In the genomic region with DNA sequence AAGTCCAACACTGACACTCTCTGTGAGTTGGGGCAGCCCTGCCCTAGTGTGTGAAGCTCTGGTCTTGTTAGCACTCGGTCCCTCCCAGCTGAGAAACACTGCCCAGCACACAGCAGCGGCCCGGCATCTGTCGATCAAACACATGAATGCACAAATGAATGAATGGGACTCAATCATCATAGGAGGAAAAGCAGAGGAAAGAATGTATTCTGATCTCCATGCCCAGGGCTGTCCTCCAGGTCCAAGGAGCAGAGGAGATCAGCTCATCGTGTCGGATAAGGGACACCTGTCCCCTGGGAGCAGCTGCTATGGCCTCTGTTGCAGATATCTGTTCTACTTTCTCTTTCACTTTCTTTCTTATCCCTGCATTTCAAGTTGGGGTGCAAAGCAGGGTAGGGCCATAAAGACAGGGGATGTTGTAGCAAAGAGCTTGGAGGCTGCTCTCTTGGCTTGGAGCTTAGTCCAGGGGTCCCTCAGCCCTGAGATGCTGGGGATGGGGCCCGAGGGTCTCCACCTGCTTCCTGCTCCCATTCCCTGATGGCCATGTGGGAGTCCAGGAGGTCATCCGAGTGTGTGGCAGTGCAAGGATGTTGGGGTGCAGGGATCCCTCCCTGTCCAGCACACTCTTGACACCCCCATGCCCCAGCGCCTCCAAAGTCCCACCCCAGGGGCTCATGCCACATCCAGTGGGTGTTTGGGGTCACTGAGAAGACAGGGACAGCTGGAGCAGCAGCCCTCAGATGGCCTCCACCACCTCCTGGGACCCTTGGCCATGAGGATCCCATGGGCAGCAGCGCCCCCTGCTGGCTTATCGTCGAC, we compare ENCODE assay signal across 8 cellular contexts.
DNase-seq lines count a peak whose midpoint lies in the region; ATAC-seq and TF ChIP-seq lines count a peak whose summit lies in the region.

No MANE protein-coding gene starts in this region.

- TF ChIP-seq CTCF in SU-DHL-6 (IDR thresholded peaks at IDR 0.05; ENCODE audit: insufficient read depth, low read length, poor library complexity, severe bottlenecking): no peak
- peak; percentile 58 for TF ChIP-seq CTCF in neural progenitor cell (IDR thresholded peaks at IDR 0.05)

- H2AFZ ChIP-seq in SU-DHL-6 (ENCODE audit: low read depth, low read length, severe bottlenecking): no peak overlapping the region
- no peak overlapping the region for H2AFZ ChIP-seq in neural progenitor cell (replicated peaks)

- no peak overlapping the region for H3K27ac ChIP-seq in SU-DHL-6 (ENCODE audit: low read depth, low read length)
- no peak overlapping the region for H3K27ac ChIP-seq in neural progenitor cell

- H3K27ac Mint-ChIP-seq in neural progenitor cell: no peak overlapping the region

- H3K4me1 ChIP-seq in neural progenitor cell: peaks cover 11% of the 10 kb centered on the region

- no peaks in the 10 kb centered on the region for H3K27me3 ChIP-seq in SU-DHL-6 (ENCODE audit: low read length)
- peaks cover 9% of the 10 kb centered on the region for H3K27me3 ChIP-seq in neural progenitor cell

- ATAC-seq in GM18867 (IDR thresholded peaks at IDR 0.05; ENCODE audit: unreplicated experiment): no peak

- H3K4me2 ChIP-seq in SU-DHL-6 (ENCODE audit: low read depth, low read length, poor library complexity, severe bottlenecking) (peak overlapping the region; percentile 33), neural progenitor cell (no peak overlapping the region)

- peaks cover 15% of the 10 kb centered on the region for H3K27me3 Mint-ChIP-seq in neural progenitor cell (ENCODE audit: insufficient read depth, low read depth)

- H4K20me1 ChIP-seq in SU-DHL-6 (ENCODE audit: low read depth, low read length) (no peaks in the 10 kb centered on the region), neural progenitor cell (ENCODE audit: low read depth) (no peaks in the 10 kb centered on the region)

- peak overlapping the region; percentile 13 for H3K4me3 ChIP-seq in SU-DHL-6 (ENCODE audit: insufficient read depth, low read length, poor library complexity, severe bottlenecking)
- H3K4me3 ChIP-seq in neural progenitor cell: no peak overlapping the region

- H3K9me3 Mint-ChIP-seq in neural progenitor cell: no peaks in the 10 kb centered on the region

- no peaks in the 10 kb centered on the region for H3K36me3 Mint-ChIP-seq in neural progenitor cell

- H3F3A ChIP-seq in SU-DHL-6 (ENCODE audit: insufficient read depth) (peaks cover 43% of the 10 kb centered on the region), neural progenitor cell (ENCODE audit: low read depth) (no peaks in the 10 kb centered on the region)

- H3K9me3 ChIP-seq in SU-DHL-6 (ENCODE audit: insufficient read depth, low read length) (no peaks in the 10 kb centered on the region), neural progenitor cell (ENCODE audit: low read depth) (no peaks in the 10 kb centered on the region)

- H3K9ac ChIP-seq in SU-DHL-6 (ENCODE audit: low read length) (peak overlapping the region; percentile 31), neural progenitor cell (no peak overlapping the region)

- DNase-seq in NCI-H82 (lab: John Stamatoyannopoulos, UW): peak; percentile 29
- DNase-seq in NCI-H82 treated with DMSO at 0.1 percent for 48 hours (lab: John Stamatoyannopoulos, UW; ENCODE audit: unreplicated experiment): no peak
- DNase-seq in dermis blood vessel endothelial cell: peak; percentile 30
- DNase-seq in neural progenitor cell (ENCODE audit: low spot score): peak; percentile 69
- DNase-seq in hippocampal formation (lab: John Stamatoyannopoulos, UW): no peak
- DNase-seq in NCI-H187 (lab: John Stamatoyannopoulos, UW): no peak

- H3K36me3 ChIP-seq in SU-DHL-6 (ENCODE audit: low read length) (no peaks in the 10 kb centered on the region), neural progenitor cell (no peaks in the 10 kb centered on the region)

- H3K9me2 ChIP-seq in SU-DHL-6 (replicated peaks; ENCODE audit: insufficient read depth, low read length): no peaks in the 10 kb centered on the region

- no peak overlapping the region for H3K4me3 Mint-ChIP-seq in neural progenitor cell

- H3K79me2 ChIP-seq in SU-DHL-6 (ENCODE audit: insufficient read depth, low read length): no peaks in the 10 kb centered on the region
- H3K79me2 ChIP-seq in neural progenitor cell (ENCODE audit: low read depth): no peaks in the 10 kb centered on the region

- peaks cover 17% of the 10 kb centered on the region for H3K4me1 Mint-ChIP-seq in neural progenitor cell

Comparison
In these comparisons a context has a peak if more than half of its experiments do, and no peak if none do; other contexts are left out.
1. DNase-seq: peak in NCI-H82 (single experiment), dermis blood vessel endothelial cell (single experiment) and neural progenitor cell (single experiment); none in NCI-H82 treated with DMSO at 0.1 percent for 48 hours (single experiment), hippocampal formation (0 of 2) and NCI-H187 (0 of 2).